ENCODE assay signal across 8 cellular contexts in the genomic region with DNA sequence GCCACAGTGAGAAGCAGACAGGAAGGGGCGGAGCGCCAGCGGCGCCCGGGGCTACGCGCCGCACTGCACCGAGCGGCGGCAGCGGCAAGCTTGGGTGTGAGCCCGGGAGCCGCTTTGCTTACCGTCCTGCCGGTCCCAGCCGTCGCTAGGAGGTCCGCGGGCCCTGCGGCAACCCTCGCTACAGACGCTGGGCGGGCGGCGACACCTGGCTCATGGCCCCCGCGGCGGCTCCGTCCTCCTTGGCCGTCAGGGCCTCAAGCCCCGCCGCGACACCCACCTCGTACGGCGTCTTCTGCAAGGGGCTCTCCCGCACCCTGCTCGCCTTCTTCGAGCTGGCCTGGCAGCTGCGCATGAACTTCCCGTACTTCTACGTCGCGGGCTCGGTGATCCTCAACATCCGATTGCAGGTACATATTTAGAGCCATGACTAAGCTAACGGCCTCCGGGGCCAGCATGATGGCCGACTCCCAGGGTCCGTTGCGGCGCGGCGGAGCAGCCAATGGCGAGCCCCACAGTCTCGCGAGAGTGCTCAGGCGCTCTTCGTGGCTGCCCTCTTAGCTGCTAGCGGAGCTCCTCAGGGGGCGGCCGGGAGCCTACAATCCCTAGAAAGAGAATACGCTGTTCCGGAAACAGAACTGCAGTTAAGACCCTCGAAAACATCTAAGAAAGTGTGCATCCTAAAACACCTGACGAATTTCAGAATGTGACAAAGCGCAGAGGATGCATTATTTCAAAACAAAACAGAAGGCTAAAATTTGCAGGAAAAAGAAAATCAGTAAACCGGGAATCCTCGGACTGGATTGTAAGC. TPM values are rescaled to one million over a fixed set of nuclear protein-coding genes. Genes with fewer than 3 reads are reported as not detected.
DNase-seq lines count a peak whose midpoint lies in the region; ATAC-seq, FAIRE-seq and TF ChIP-seq lines count a peak whose summit lies in the region.

Gene SMIM10L1 (plus strand): TSS at position 50 of the 808 bp plus-strand sequence. CDS start 163 bp downstream, at position 213.

- peak within 1 kb of the TSS; percentile 97 for H3K4me3 Mint-ChIP-seq in activated B cell treated with CpG ODN at 0.5 μM for 24 hours

- peak within 1 kb of the TSS; percentile 93 to 99 for H3K27ac ChIP-seq in small intestine (ENCODE audit: low read depth in 1 of 2, low read length in 1 of 2)

- peaks cover 2 to 16% of the 10 kb centered on the region in 2 donors for H3K4me1 ChIP-seq in small intestine (ENCODE audit: control insufficient read depth in 2 of 2, insufficient read depth in 1 of 2, low read depth in 1 of 2, low read length in 1 of 2)

- ATAC-seq in GM19023 (IDR thresholded peaks at IDR 0.05; ENCODE audit: unreplicated experiment): peak; percentile 99
- peak; percentile 97 for ATAC-seq in HG03196 (IDR thresholded peaks at IDR 0.05; ENCODE audit: unreplicated experiment)
- peak; percentile 96 for ATAC-seq in activated B cell treated with CpG ODN at 0.5 μM for 24 hours (ENCODE audit: low read depth)

- POLR2A ChIA-PET in activated B cell treated with CpG ODN at 0.5 μM for 24 hours (lab: Charles Lee): interaction anchor here (0.5 to 1.7 kb wide), 18 partner anchors 8 to 1642 kb away, joined by 3 to 10 read pairs (median 4); partner anchors contain the start of gene BORCS5

- H3K36me3 ChIP-seq in small intestine (ENCODE audit: control insufficient read depth in 2 of 2, insufficient read depth in 2 of 2, low read length in 2 of 2): peaks cover 0 to 1% of the 10 kb centered on the region in 2 donors

- 0% methylated on average over 66 to 70 of the region's 70 CpGs for WGBS in small intestine, 3 donors

- H3K4me3 ChIP-seq in AG09309 (ENCODE audit: control insufficient read depth, low read depth, low read length) (peak within 1 kb of the TSS; percentile 82), cardiac fibroblast (replicated peaks in 1 of 2; ENCODE audit: low read depth in 2 of 2, low read length in 2 of 2) (peak within 1 kb of the TSS; percentile 75 to 83), small intestine (ENCODE audit: low read depth in 1 of 2, low read length in 2 of 2) (peak within 1 kb of the TSS; percentile 63 to 75)

- no peaks in the 10 kb centered on the region for H3K27me3 Mint-ChIP-seq in activated B cell treated with CpG ODN at 0.5 μM for 24 hours

- CTCF ChIA-PET in activated B cell treated with CpG ODN at 0.5 μM for 24 hours (lab: Charles Lee): interaction anchor here (1.4 to 2.1 kb wide), 2 partner anchors 28 to 421 kb away, joined by 5 read pairs; no protein-coding TSS in a partner anchor

- no peak for FAIRE-seq in small intestine (lab: Jason Lieb, UNC)

- TF ChIP-seq CTCF in AG09309 (IDR thresholded peaks at IDR 0.05; ENCODE audit: control insufficient read depth, insufficient read depth, low read depth, low read length, missing control alignments) (peak; percentile 5), activated B cell treated with CpG ODN at 0.5 μM for 24 hours (IDR thresholded peaks at IDR 0.05) (no peak), cardiac fibroblast (IDR thresholded peaks at IDR 0.05; ENCODE audit: low read depth, low read length) (peak; percentile 11)

- H3K36me3 Mint-ChIP-seq in activated B cell treated with CpG ODN at 0.5 μM for 24 hours (ENCODE audit: low read depth): peaks cover 45% of the 10 kb centered on the region

- peak; percentile 67 for DNase-seq in AG09309 (ENCODE audit: low read depth)
- peak; percentile 94 for DNase-seq in NCI-H226
- DNase-seq in activated B cell treated with CpG ODN at 0.5 μM for 24 hours: peak; percentile 75
- peak; percentile 95 for DNase-seq in cardiac fibroblast (ENCODE audit: low read depth in 2 of 2)
- DNase-seq in iPS-NIHi7 (ENCODE audit: extremely low spot score): peak; percentile 94
- peak; percentile 92 for DNase-seq in small intestine

- H3K27me3 ChIP-seq in small intestine (ENCODE audit: control insufficient read depth in 2 of 2, insufficient read depth in 2 of 2, low read length in 2 of 2): no peaks in the 10 kb centered on the region

- H3K27ac Mint-ChIP-seq in activated B cell treated with CpG ODN at 0.5 μM for 24 hours: peak within 1 kb of the TSS; percentile 95

- H3K9me3 ChIP-seq in small intestine (ENCODE audit: control insufficient read depth, low read depth): no peaks in the 10 kb centered on the region

- H3K9me3 Mint-ChIP-seq in activated B cell treated with CpG ODN at 0.5 μM for 24 hours: no peaks in the 10 kb centered on the region

- peaks cover 52% of the 10 kb centered on the region for H3K4me1 Mint-ChIP-seq in activated B cell treated with CpG ODN at 0.5 μM for 24 hours

- intact Hi-C loops in activated B cell treated with CpG ODN at 0.5 μM for 24 hours (cut with micrococcal nuclease): loop anchor here (1.0 to 10.0 kb wide), 5 partner anchors 87 to 1546 kb away; partner anchors contain the start of genes BORCS5, CDKN1B, GABARAPL1 and MAGOHB

RNA-seq across cellular contexts. Expression of gene SMIM10L1, which starts in this region (rescaled TPM):
- total RNA-seq in activated B cell treated with CpG ODN at 0.5 μM for 24 hours: 7.3 and 8.8 TPM in 2 replicates
- 10 to 100 TPM in 1 of 3 donors, 1 to 10 TPM in 2; 6.9 to 11.2 (median 8.9) TPM for polyA plus RNA-seq in small intestine

Comparison
In these comparisons a context has a peak if more than half of its experiments do, and no peak if none do; other contexts are left out.
1. Peak in every context shown above with its lines: DNase-seq, ATAC-seq, H3K4me3 ChIP-seq and H3K27ac ChIP-seq.